ENCODE assay signal across 1 cellular context in genomic region chr14:68577802-68578431, GRCh38.
TF ChIP-seq lines count a peak whose summit lies in the region.
"Not testable (repeated sequence)": the region's sequence is repeated elsewhere in the genome, so short reads cannot be mapped to it uniquely, and the experiment has no call there.

No MANE protein-coding gene starts in this region.

TF ChIP-seq in HepG2, 621 proteins besides CTCF, POLR2A, EP300 and RAD21 (continued from another document and continues in another):
- TF ChIP-seq PRDM10 (CRISPR knock-in tag; IDR thresholded peaks at IDR 0.05; ENCODE audit: low read depth) = 0 out of 2 replicates have a peak, but pooled peaks have one; percentile 49
- 0 out of 2 replicates have a peak, but pooled peaks have one; percentile 28 for TF ChIP-seq ZNF639 (CRISPR knock-in tag; conservative IDR thresholded peaks at IDR 0.05)
- TF ChIP-seq MAX (IDR thresholded peaks at IDR 0.05) = peak; percentile 88
- TF ChIP-seq ZBTB39 (CRISPR knock-in tag; IDR thresholded peaks at IDR 0.05) = peak; percentile 45; the same call in 1 of the 2 replicates
- 0 out of 2 replicates have a peak, but pooled peaks have one; percentile 55 for TF ChIP-seq ZSCAN21 (CRISPR knock-in tag; IDR thresholded peaks at IDR 0.05; ENCODE audit: borderline replicate concordance)
- TF ChIP-seq PAXIP1 (CRISPR knock-in tag; conservative IDR thresholded peaks at IDR 0.05) = peak; percentile 57
- TF ChIP-seq RARA (CRISPR knock-in tag; IDR thresholded peaks at IDR 0.05) = peak; percentile 84
- TF ChIP-seq MNT (IDR thresholded peaks at IDR 0.05) = peak; percentile 94
- TF ChIP-seq ZNF274 (CRISPR knock-in tag; IDR thresholded peaks at IDR 0.05) = 0 out of 2 replicates have a peak, but pooled peaks have one; percentile 25
- peak; percentile 89 for TF ChIP-seq ZGPAT (CRISPR knock-in tag; IDR thresholded peaks at IDR 0.05)
- not testable (repeated sequence) for TF ChIP-seq SOX13 (IDR thresholded peaks at IDR 0.05)
- peak in 1 of 2 experiments; percentile 89; a peak in 2 of 4 replicates for TF ChIP-seq SOX13 (CRISPR knock-in tag; conservative IDR thresholded peaks at IDR 0.05 in 1 of 2, IDR thresholded peaks at IDR 0.05 in 1 of 2)
- TF ChIP-seq ZNF792 (CRISPR knock-in tag; IDR thresholded peaks at IDR 0.05) = peak; percentile 81; the same call in 1 of the 2 replicates
- peak; percentile 85 for TF ChIP-seq TBL1XR1 (IDR thresholded peaks at IDR 0.05; ENCODE audit: borderline replicate concordance, low read length, partially characterized antibody)
- TF ChIP-seq FOXK1 (CRISPR knock-in tag; IDR thresholded peaks at IDR 0.05; ENCODE audit: borderline replicate concordance, low read depth) = peak; percentile 95; the same call in 1 of the 2 replicates
- peak; percentile 54; the same call in 1 of the 2 replicates for TF ChIP-seq RFX1 (IDR thresholded peaks at IDR 0.05)
- TF ChIP-seq ZMYM2 (CRISPR knock-in tag; IDR thresholded peaks at IDR 0.05) = peak; percentile 98
- TF ChIP-seq ZMYM3 (CRISPR knock-in tag; IDR thresholded peaks at IDR 0.05) = peak; percentile 91
- TF ChIP-seq ZNF670 (CRISPR knock-in tag; IDR thresholded peaks at IDR 0.05; ENCODE audit: borderline replicate concordance) = 0 out of 2 replicates have a peak, but pooled peaks have one; percentile 36
- peak; percentile 47; the same call in 1 of the 2 replicates for TF ChIP-seq YEATS4 (CRISPR knock-in tag; IDR thresholded peaks at IDR 0.05; ENCODE audit: borderline replicate concordance)
- peak; percentile 98 for TF ChIP-seq FOXA3 (CRISPR knock-in tag; IDR thresholded peaks at IDR 0.05)
- TF ChIP-seq ADNP (CRISPR knock-in tag; IDR thresholded peaks at IDR 0.05) = peak; percentile 76; the same call in 1 of the 2 replicates
- TF ChIP-seq HOMEZ (CRISPR knock-in tag; IDR thresholded peaks at IDR 0.05; ENCODE audit: low read depth) = peak; percentile 66; the same call in 1 of the 2 replicates
- peak; percentile 73 for TF ChIP-seq TFE3 (CRISPR knock-in tag; IDR thresholded peaks at IDR 0.05)
- TF ChIP-seq KLF16 (CRISPR knock-in tag; IDR thresholded peaks at IDR 0.05) = 0 out of 4 replicates have a peak, but pooled peaks of 1 of the 2 experiments have one; percentile 33
- peak; percentile 79; the same call in 1 of the 2 replicates for TF ChIP-seq ZNF605 (CRISPR knock-in tag; IDR thresholded peaks at IDR 0.05)
- peak; percentile 57; the same call in 1 of the 2 replicates for TF ChIP-seq PATZ1 (CRISPR knock-in tag; IDR thresholded peaks at IDR 0.05)
- TF ChIP-seq MXD4 (CRISPR knock-in tag; IDR thresholded peaks at IDR 0.05) = peak; percentile 64; the same call in 1 of the 2 replicates
- peak; percentile 71; the same call in 1 of the 2 replicates for TF ChIP-seq ZNF44 (CRISPR knock-in tag; IDR thresholded peaks at IDR 0.05)
- 0 out of 2 replicates have a peak, but pooled peaks have one; percentile 54 for TF ChIP-seq SSRP1 (CRISPR knock-in tag; IDR thresholded peaks at IDR 0.05)
- TF ChIP-seq ZSCAN9 (CRISPR knock-in tag; IDR thresholded peaks at IDR 0.05; ENCODE audit: borderline replicate concordance) = peak; percentile 65; the same call in 1 of the 2 replicates
- peak; percentile 55 for TF ChIP-seq PPARG (CRISPR knock-in tag; conservative IDR thresholded peaks at IDR 0.05)
- TF ChIP-seq TBX2 (CRISPR knock-in tag; IDR thresholded peaks at IDR 0.05; ENCODE audit: borderline replicate concordance) = peak; percentile 68; the same call in 1 of the 2 replicates
